1 cellular context compared by ENCODE assay signal in genomic region chr5:150508828-150509227, GRCh38.
TF ChIP-seq lines count a peak whose summit lies in the region.

No MANE protein-coding gene starts in this region.

TF ChIP-seq in IMR-90, 13 proteins besides CTCF, POLR2A, EP300 and RAD21:
- no peak for TF ChIP-seq RFX5 (IDR thresholded peaks at IDR 0.05; ENCODE audit: low read depth, low read length)
- TF ChIP-seq ELK1 (IDR thresholded peaks at IDR 0.05; ENCODE audit: borderline replicate concordance, low read depth, low read length), result no peak
- TF ChIP-seq NFE2L2 (IDR thresholded peaks at IDR 0.05; ENCODE audit: low read depth, low read length), result no peak
- TF ChIP-seq FOS (IDR thresholded peaks at IDR 0.05; ENCODE audit: low read depth, low read length), result no peak
- TF ChIP-seq MAFK (IDR thresholded peaks at IDR 0.05; ENCODE audit: low read depth, low read length), result no peak
- no peak for TF ChIP-seq CHD1 (IDR thresholded peaks at IDR 0.05; ENCODE audit: low read depth, low read length)
- no peak for TF ChIP-seq RCOR1 (IDR thresholded peaks at IDR 0.05; ENCODE audit: insufficient replicate concordance, low read length)
- TF ChIP-seq MAZ (IDR thresholded peaks at IDR 0.05; ENCODE audit: borderline replicate concordance, low read depth, low read length), result no peak
- TF ChIP-seq USF2 (IDR thresholded peaks at IDR 0.05; ENCODE audit: low read depth, low read length), result no peak
- no peak for TF ChIP-seq SMC3 (IDR thresholded peaks at IDR 0.05; ENCODE audit: low read depth, low read length)
- no peak for TF ChIP-seq CEBPB (IDR thresholded peaks at IDR 0.05; ENCODE audit: low read depth, low read length)
- TF ChIP-seq BHLHE40 (IDR thresholded peaks at IDR 0.05; ENCODE audit: low read depth, low read length), result no peak
- TF ChIP-seq MXI1 (IDR thresholded peaks at IDR 0.05; ENCODE audit: borderline replicate concordance, low read depth, low read length), result no peak
